ENCODE assay signal across 1 cellular context in genomic region chr6:44176935-44177509, GRCh38.
TF ChIP-seq lines count a peak whose summit lies in the region.

No MANE protein-coding gene starts in this region.

TF ChIP-seq in GM23338, 12 proteins besides CTCF, POLR2A, EP300 and RAD21:
- TF ChIP-seq, protein P1, sequence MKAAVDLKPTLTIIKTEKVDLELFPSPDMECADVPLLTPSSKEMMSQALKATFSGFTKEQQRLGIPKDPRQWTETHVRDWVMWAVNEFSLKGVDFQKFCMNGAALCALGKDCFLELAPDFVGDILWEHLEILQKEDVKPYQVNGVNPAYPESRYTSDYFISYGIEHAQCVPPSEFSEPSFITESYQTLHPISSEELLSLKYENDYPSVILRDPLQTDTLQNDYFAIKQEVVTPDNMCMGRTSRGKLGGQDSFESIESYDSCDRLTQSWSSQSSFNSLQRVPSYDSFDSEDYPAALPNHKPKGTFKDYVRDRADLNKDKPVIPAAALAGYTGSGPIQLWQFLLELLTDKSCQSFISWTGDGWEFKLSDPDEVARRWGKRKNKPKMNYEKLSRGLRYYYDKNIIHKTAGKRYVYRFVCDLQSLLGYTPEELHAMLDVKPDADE (IDR thresholded peaks at IDR 0.05): no peak
- no peak for TF ChIP-seq STAT1 (IDR thresholded peaks at IDR 0.05; ENCODE audit: unreplicated experiment)
- no peak for TF ChIP-seq CREB1 (CRISPR knock-in tag; IDR thresholded peaks at IDR 0.05; ENCODE audit: low read depth)
- no peak for TF ChIP-seq JUNB (IDR thresholded peaks at IDR 0.05; ENCODE audit: unreplicated experiment)
- TF ChIP-seq ZNF114 (CRISPR knock-in tag; IDR thresholded peaks at IDR 0.05): no peak
- TF ChIP-seq REST (IDR thresholded peaks at IDR 0.05; ENCODE audit: unreplicated experiment): no peak
- no peak for TF ChIP-seq ZNF331 (CRISPR knock-in tag; IDR thresholded peaks at IDR 0.05; ENCODE audit: low read depth)
- no peak for TF ChIP-seq POLR2AphosphoS5 (IDR thresholded peaks at IDR 0.05; ENCODE audit: low read depth)
- no peak for TF ChIP-seq EZH2phosphoT487 (IDR thresholded peaks at IDR 0.05; ENCODE audit: unreplicated experiment)
- TF ChIP-seq EZH2 (IDR thresholded peaks at IDR 0.05; ENCODE audit: low read depth, unreplicated experiment): no peak
- TF ChIP-seq NANOG (IDR thresholded peaks at IDR 0.05; ENCODE audit: borderline replicate concordance): no peak
- TF ChIP-seq ZNF462 (CRISPR knock-in tag; IDR thresholded peaks at IDR 0.05): no peak
